ENCODE assay signal across 1 cellular context in the genomic region with DNA sequence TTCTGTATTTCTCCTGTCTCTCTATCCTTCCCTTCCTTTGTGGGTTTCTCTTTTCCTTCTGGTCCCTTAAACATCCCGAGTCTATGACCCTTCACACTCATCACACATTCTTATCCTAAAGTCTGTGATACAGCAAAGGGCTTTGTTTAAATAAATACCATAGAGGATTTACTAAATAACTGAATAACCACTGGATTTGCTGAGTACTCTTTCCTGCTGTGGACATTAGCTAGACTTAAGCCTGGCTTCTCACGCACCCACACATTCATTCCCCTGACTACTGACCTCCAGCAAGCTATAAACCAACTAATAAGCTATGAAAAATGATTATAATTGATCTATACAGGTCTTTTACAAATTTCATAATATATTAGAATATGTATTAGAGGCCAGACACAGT.
TF ChIP-seq lines count a peak whose summit lies in the region.

No MANE protein-coding gene starts in this region.

TF ChIP-seq in WTC11, 78 proteins besides CTCF, POLR2A, EP300 and RAD21:
- TF ChIP-seq NR1H2 (CRISPR knock-in tag; IDR thresholded peaks at IDR 0.05): no peak
- TF ChIP-seq E2F4 (CRISPR knock-in tag; IDR thresholded peaks at IDR 0.05; ENCODE audit: borderline replicate concordance, low read depth): no peak
- TF ChIP-seq, protein P1, sequence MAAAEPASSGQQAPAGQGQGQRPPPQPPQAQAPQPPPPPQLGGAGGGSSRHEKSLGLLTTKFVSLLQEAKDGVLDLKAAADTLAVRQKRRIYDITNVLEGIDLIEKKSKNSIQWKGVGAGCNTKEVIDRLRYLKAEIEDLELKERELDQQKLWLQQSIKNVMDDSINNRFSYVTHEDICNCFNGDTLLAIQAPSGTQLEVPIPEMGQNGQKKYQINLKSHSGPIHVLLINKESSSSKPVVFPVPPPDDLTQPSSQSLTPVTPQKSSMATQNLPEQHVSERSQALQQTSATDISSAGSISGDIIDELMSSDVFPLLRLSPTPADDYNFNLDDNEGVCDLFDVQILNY (CRISPR knock-in tag; IDR thresholded peaks at IDR 0.05): no peak
- no peak for TF ChIP-seq ZNF281 (CRISPR knock-in tag; IDR thresholded peaks at IDR 0.05)
- TF ChIP-seq ZNF317 (CRISPR knock-in tag; IDR thresholded peaks at IDR 0.05; ENCODE audit: borderline replicate concordance, low read depth): no peak
- TF ChIP-seq MLX (CRISPR knock-in tag; IDR thresholded peaks at IDR 0.05): no peak
- TF ChIP-seq, protein P2, sequence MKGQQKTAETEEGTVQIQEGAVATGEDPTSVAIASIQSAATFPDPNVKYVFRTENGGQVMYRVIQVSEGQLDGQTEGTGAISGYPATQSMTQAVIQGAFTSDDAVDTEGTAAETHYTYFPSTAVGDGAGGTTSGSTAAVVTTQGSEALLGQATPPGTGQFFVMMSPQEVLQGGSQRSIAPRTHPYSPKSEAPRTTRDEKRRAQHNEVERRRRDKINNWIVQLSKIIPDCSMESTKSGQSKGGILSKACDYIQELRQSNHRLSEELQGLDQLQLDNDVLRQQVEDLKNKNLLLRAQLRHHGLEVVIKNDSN (CRISPR knock-in tag; IDR thresholded peaks at IDR 0.05): no peak
- no peak for TF ChIP-seq HMGA2 (CRISPR knock-in tag; IDR thresholded peaks at IDR 0.05)
- no peak for TF ChIP-seq TEAD1 (CRISPR knock-in tag; IDR thresholded peaks at IDR 0.05)
- TF ChIP-seq, protein P3, sequence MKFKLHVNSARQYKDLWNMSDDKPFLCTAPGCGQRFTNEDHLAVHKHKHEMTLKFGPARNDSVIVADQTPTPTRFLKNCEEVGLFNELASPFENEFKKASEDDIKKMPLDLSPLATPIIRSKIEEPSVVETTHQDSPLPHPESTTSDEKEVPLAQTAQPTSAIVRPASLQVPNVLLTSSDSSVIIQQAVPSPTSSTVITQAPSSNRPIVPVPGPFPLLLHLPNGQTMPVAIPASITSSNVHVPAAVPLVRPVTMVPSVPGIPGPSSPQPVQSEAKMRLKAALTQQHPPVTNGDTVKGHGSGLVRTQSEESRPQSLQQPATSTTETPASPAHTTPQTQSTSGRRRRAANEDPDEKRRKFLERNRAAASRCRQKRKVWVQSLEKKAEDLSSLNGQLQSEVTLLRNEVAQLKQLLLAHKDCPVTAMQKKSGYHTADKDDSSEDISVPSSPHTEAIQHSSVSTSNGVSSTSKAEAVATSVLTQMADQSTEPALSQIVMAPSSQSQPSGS (CRISPR knock-in tag; IDR thresholded peaks at IDR 0.05; ENCODE audit: borderline replicate concordance, low read depth): no peak
- TF ChIP-seq, protein P4, sequence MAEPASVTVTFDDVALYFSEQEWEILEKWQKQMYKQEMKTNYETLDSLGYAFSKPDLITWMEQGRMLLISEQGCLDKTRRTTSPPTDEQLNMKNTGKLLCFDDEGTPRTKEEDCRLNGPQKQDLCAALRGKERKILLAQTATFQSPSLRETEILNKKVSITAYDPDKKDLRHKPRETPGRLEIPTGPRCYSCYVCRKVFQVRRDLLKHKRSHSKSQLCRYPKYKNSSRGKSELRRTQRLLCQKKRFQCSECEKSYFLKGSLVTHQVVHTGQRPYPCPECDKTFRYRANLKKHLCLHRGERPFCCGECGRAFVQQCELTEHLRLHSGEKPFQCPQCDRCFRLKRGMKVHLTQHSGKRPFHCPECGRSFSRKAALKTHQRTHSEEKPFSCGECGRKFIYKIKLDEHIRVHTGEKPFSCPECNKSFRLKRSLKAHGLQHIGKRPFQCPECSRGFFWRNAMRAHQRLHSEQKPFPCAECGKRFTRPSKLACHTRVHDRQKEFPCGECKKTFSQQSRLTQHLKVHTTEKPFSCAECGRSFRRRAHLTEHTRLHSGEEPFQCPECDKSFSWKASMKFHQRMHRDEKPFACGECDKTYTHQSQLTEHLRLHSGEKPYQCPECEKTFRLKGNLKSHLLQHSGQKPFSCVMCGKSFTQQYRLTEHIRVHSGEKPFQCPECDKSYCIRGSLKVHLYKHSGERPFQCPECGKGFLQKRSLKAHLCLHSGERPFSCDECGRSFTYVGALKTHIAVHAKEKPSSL (CRISPR knock-in tag; conservative IDR thresholded peaks at IDR 0.05): no peak
TF ChIP-seq in WTC11: peak in this region for 0.
